ENCODE assay signal across 6 cellular contexts in genomic region chr15:89782619-89782950, GRCh38. TPM values are rescaled to one million over a fixed set of nuclear protein-coding genes. Genes with fewer than 3 reads are reported as not detected.
"Had no signal": no experiment of that assay in that cellular context is flagged by ENCODE, and none has a peak within 500 bp of the region (broad histone marks: within the 10 kb centered on the region; RNA-seq: fewer than 3 reads in every experiment).

No MANE protein-coding gene starts in this region.

RNA-seq across cellular contexts. Expression of gene MESP2, which starts 6.5 kb away (rescaled TPM):
- total RNA-seq: activated CD8-positive, alpha-beta memory T cell treated with anti-CD3 and anti-CD28 coated beads for 36 hours; activated T-cell treated with anti-CD3 and anti-CD28 coated beads, Interleukin-2, amount 50 U/mL, for 4 hours; dermis microvascular lymphatic vessel endothelial cell; gastrocnemius medialis; ureter had no signal
- polyA plus RNA-seq: neural cell had no signal

RNA-seq across cellular contexts. Expression of gene ANPEP, which starts 32.1 kb away (rescaled TPM):
- total RNA-seq: activated CD8-positive, alpha-beta memory T cell treated with anti-CD3 and anti-CD28 coated beads for 36 hours had no signal
- polyA plus RNA-seq: neural cell had no signal
